Comparison of ENCODE assay signal across 7 cellular contexts in genomic region chr14:32373174-32373573, GRCh38. TPM values are rescaled to one million over a fixed set of nuclear protein-coding genes. Genes with fewer than 3 reads are reported as not detected.
DNase-seq lines count a peak whose midpoint lies in the region; ATAC-seq, FAIRE-seq and TF ChIP-seq lines count a peak whose summit lies in the region.
"Not testable (repeated sequence)": the region's sequence is repeated elsewhere in the genome, so short reads cannot be mapped to it uniquely, and the experiment has no call there.

No MANE protein-coding gene starts in this region.

- not testable (repeated sequence) for H2AK5ac ChIP-seq in H9 (ENCODE audit: insufficient read length, low read length)

- H2BK20ac ChIP-seq in H9 (ENCODE audit: low read depth, low read length, poor library complexity, severe bottlenecking) = not testable (repeated sequence)

- WGBS in H9 (ENCODE audit: extremely low coverage, insufficient read length, low lambda C conversion rate) = no CpG with 5 or more reads among the region's 3 CpGs
- WGBS in mammary epithelial cell (ENCODE audit: low coverage, missing lambda C conversion rate) = 92% methylated on average over 3 of the region's 3 CpGs

- H2AFZ ChIP-seq in H9 (ENCODE audit: low read length); mammary epithelial cell (ENCODE audit: low read depth, low read length): not testable (repeated sequence)
- H2AFZ ChIP-seq in astrocyte (ENCODE audit: low read depth, low read length) (peak overlapping the region; percentile 19), neural progenitor cell (replicated peaks) (peak overlapping the region; percentile 6)

- H3K36me3 ChIP-seq in RWPE2 (ENCODE audit: low read depth); astrocyte (ENCODE audit: insufficient read depth, low read length); mammary epithelial cell (ENCODE audit: insufficient read depth, low read length); neural progenitor cell: not testable (repeated sequence)

- not testable (repeated sequence) for H3T11ph ChIP-seq in H9 (ENCODE audit: low read length)

- not testable (repeated sequence) for H2BK15ac ChIP-seq in H9 (ENCODE audit: low read depth, low read length)

- ATAC-seq in RWPE2 (ENCODE audit: low read depth); foreskin keratinocyte: not testable (repeated sequence)

- not testable (repeated sequence) for H3K4ac ChIP-seq in H9 (ENCODE audit: low read depth, low read length)

- H3K27me3 ChIP-seq in H9 (ENCODE audit: insufficient read depth, low read length); RWPE2 (ENCODE audit: insufficient read depth, poor library complexity, severe bottlenecking); astrocyte (ENCODE audit: insufficient read depth, low read length); mammary epithelial cell (ENCODE audit: insufficient read depth, low read length); foreskin keratinocyte; neural progenitor cell: not testable (repeated sequence)

- H2BK12ac ChIP-seq in H9 (ENCODE audit: insufficient read length, low read depth, low read length) = not testable (repeated sequence)

- not testable (repeated sequence) for H3K27ac ChIP-seq in H9 (ENCODE audit: insufficient read length, low read depth, low read length); astrocyte (ENCODE audit: low read depth, low read length); neural progenitor cell
- H3K27ac ChIP-seq in RWPE2 (ENCODE audit: poor library complexity, severe bottlenecking) (peak overlapping the region; percentile 86), mammary epithelial cell (ENCODE audit: insufficient read depth, low read depth, low read length) (peak overlapping the region; percentile 79), foreskin keratinocyte (peak overlapping the region; percentile 98)

- in situ Hi-C loops in mammary epithelial cell (cut with MboI; ENCODE audit: low sequenced_read_pairs in 2 of 2) = loop anchor here in 1 of 2 donors (10.0 to 25.0 kb wide), 3 partner anchors 118 to 436 kb away; partner anchors contain the start of gene ARHGAP5

- H4K91ac ChIP-seq in H9 (ENCODE audit: insufficient read length, low read depth, low read length) = not testable (repeated sequence)

- H3K4me3 ChIP-seq in RWPE2 (ENCODE audit: severe bottlenecking); astrocyte (ENCODE audit: insufficient read depth, low read depth, low read length); mammary epithelial cell (replicated peaks in 1 of 3; ENCODE audit: insufficient read depth in 1 of 3, low read depth in 2 of 3, low read length in 3 of 3); neural progenitor cell: not testable (repeated sequence)

- CTCF ChIA-PET in Calu3 (lab: Charles Lee); mammary epithelial cell (lab: Charles Lee; ENCODE audit: low non-redundant PET): not testable (repeated sequence)

- H3K4me1 ChIP-seq in H9 (ENCODE audit: insufficient read depth, low read length) = not testable (repeated sequence)
- H3K4me1 ChIP-seq in RWPE2 (ENCODE audit: insufficient read depth, poor library complexity, severe bottlenecking) = peaks cover 49% of the 10 kb centered on the region
- H3K4me1 ChIP-seq in astrocyte (ENCODE audit: insufficient read depth, low read length) = peaks cover 28% of the 10 kb centered on the region
- H3K4me1 ChIP-seq in mammary epithelial cell (ENCODE audit: insufficient read depth, low read length) = peaks cover 30% of the 10 kb centered on the region
- H3K4me1 ChIP-seq in foreskin keratinocyte = peaks cover 63% of the 10 kb centered on the region
- peaks cover 16% of the 10 kb centered on the region for H3K4me1 ChIP-seq in neural progenitor cell

- not testable (repeated sequence) for H2BK120ac ChIP-seq in H9 (ENCODE audit: low read depth, low read length, poor library complexity, severe bottlenecking)

- not testable (repeated sequence) for H3K14ac ChIP-seq in H9 (ENCODE audit: insufficient read depth, low read length)

- not testable (repeated sequence) for FAIRE-seq in astrocyte (lab: Jason Lieb, UNC)

- dilution Hi-C loops in mammary epithelial cell (cut with HindIII; ENCODE audit: low sequenced_read_pairs) = not testable (repeated sequence)

- peak overlapping the region; percentile 14 for H3K27ac Mint-ChIP-seq in Calu3 (ENCODE audit: unreplicated experiment)
- peak overlapping the region in 2 of 3 experiments; percentile 26 to 31; a peak in 2 of 7 replicates for H3K27ac Mint-ChIP-seq in H9
- peak overlapping the region; percentile 24 for H3K27ac Mint-ChIP-seq in astrocyte (ENCODE audit: unreplicated experiment)
- peak overlapping the region; percentile 18 for H3K27ac Mint-ChIP-seq in neural progenitor cell

- not testable (repeated sequence) for H3K27me3 Mint-ChIP-seq in Calu3 (ENCODE audit: unreplicated experiment); H9 (ENCODE audit: low read depth); astrocyte (ENCODE audit: low read depth, unreplicated experiment); neural progenitor cell (ENCODE audit: insufficient read depth, low read depth)

- H3K4me2 ChIP-seq in H9 (ENCODE audit: insufficient read depth, insufficient read length, low read length); mammary epithelial cell (ENCODE audit: insufficient read depth, low read depth, low read length); neural progenitor cell: not testable (repeated sequence)
- H3K4me2 ChIP-seq in astrocyte (ENCODE audit: low read length) = peak overlapping the region; percentile 9

- not testable (repeated sequence) for H3K23me2 ChIP-seq in H9 (ENCODE audit: insufficient read length, low read depth, low read length, poor library complexity, severe bottlenecking)

- H4K8ac ChIP-seq in H9 (replicated peaks; ENCODE audit: insufficient read length, low read depth, low read length) = not testable (repeated sequence)

- intact Hi-C loops in Calu3 (cut with micrococcal nuclease; ENCODE audit: unreplicated experiment) = loop anchor here (10.0 kb wide), 1 partner anchor 298 kb away; the partner anchor contains the start of gene ARHGAP5
- intact Hi-C loops in mammary epithelial cell (cut with micrococcal nuclease) = not testable (repeated sequence)

- H3K23ac ChIP-seq in H9 (ENCODE audit: insufficient read length, low read depth, low read length) = not testable (repeated sequence)

- H4K5ac ChIP-seq in H9 (ENCODE audit: insufficient read length, low read depth, low read length) = not testable (repeated sequence)

- H3K9ac ChIP-seq in H9 (ENCODE audit: extremely low read depth, insufficient read length, low read length); astrocyte (ENCODE audit: low read length); mammary epithelial cell (ENCODE audit: insufficient read depth, low read length); neural progenitor cell: not testable (repeated sequence)

- not testable (repeated sequence) for H4K20me1 ChIP-seq in H9 (ENCODE audit: control insufficient read depth, insufficient read depth, insufficient read length); astrocyte (ENCODE audit: insufficient read depth, low read length); mammary epithelial cell (ENCODE audit: insufficient read depth, low read length); neural progenitor cell (ENCODE audit: low read depth)

- H3K9me3 ChIP-seq in H9 (ENCODE audit: control insufficient read depth, low read depth, low read length); RWPE2 (ENCODE audit: severe bottlenecking); astrocyte (ENCODE audit: insufficient read depth, low read depth, low read length); mammary epithelial cell (replicated peaks; ENCODE audit: insufficient read depth, low read length); neural progenitor cell (ENCODE audit: low read depth): not testable (repeated sequence)

- TF ChIP-seq CTCF in Calu3 (IDR thresholded peaks at IDR 0.05; ENCODE audit: unreplicated experiment); H9 (conservative IDR thresholded peaks at IDR 0.05); RWPE2 (IDR thresholded peaks at IDR 0.05; ENCODE audit: poor library complexity, severe bottlenecking); astrocyte (IDR thresholded peaks at IDR 0.05; ENCODE audit: insufficient read depth, low read depth, low read length); mammary epithelial cell (conservative IDR thresholded peaks at IDR 0.05 in 1 of 2, IDR thresholded peaks at IDR 0.05 in 1 of 2; ENCODE audit: extremely low read depth in 1 of 2, insufficient read depth in 1 of 2, low read depth in 1 of 2, low read length in 2 of 2); foreskin keratinocyte (conservative IDR thresholded peaks at IDR 0.05); neural progenitor cell (IDR thresholded peaks at IDR 0.05): not testable (repeated sequence)

- H3K79me1 ChIP-seq in H9 (ENCODE audit: insufficient read depth, low read depth, low read length, poor library complexity, severe bottlenecking) = not testable (repeated sequence)

- H3K79me2 ChIP-seq in H9 (ENCODE audit: insufficient read depth, low read length); astrocyte (ENCODE audit: insufficient read depth, low read length); mammary epithelial cell (ENCODE audit: insufficient read depth, low read length); neural progenitor cell (ENCODE audit: low read depth): not testable (repeated sequence)

- not testable (repeated sequence) for DNase-seq in Calu3; H9; RWPE2 (ENCODE audit: low spot score); mammary epithelial cell; neural progenitor cell (ENCODE audit: low spot score)
- DNase-seq in astrocyte (ENCODE audit: low read depth) (peak; percentile 19), foreskin keratinocyte (peak; percentile 67 to 86)

- H3K18ac ChIP-seq in H9 (ENCODE audit: insufficient read length, low read depth, low read length) = not testable (repeated sequence)

- H3F3A ChIP-seq in neural progenitor cell (ENCODE audit: low read depth) = not testable (repeated sequence)

- H3K36me3 Mint-ChIP-seq in Calu3 (ENCODE audit: insufficient read depth, unreplicated experiment); H9 (ENCODE audit: insufficient read depth in 1 of 3, low read depth in 3 of 3); astrocyte (ENCODE audit: low read depth, unreplicated experiment); neural progenitor cell: not testable (repeated sequence)

- H3K4me1 Mint-ChIP-seq in Calu3 (ENCODE audit: low read depth, unreplicated experiment) = not testable (repeated sequence)
- H3K4me1 Mint-ChIP-seq in H9 (peaks cover 8 to 20% of the 10 kb centered on the region in 2 experiments), astrocyte (ENCODE audit: low read depth, unreplicated experiment) (peaks cover 17% of the 10 kb centered on the region), neural progenitor cell (peaks cover 33% of the 10 kb centered on the region)

- H3K4me3 Mint-ChIP-seq in Calu3 (ENCODE audit: low read depth, unreplicated experiment); astrocyte (ENCODE audit: unreplicated experiment); neural progenitor cell: not testable (repeated sequence)
- peak overlapping the region in 1 of 2 experiments; percentile 1; a peak in 1 of 5 replicates for H3K4me3 Mint-ChIP-seq in H9

- not testable (repeated sequence) for H3K56ac ChIP-seq in H9 (ENCODE audit: insufficient read length, low read depth, low read length)

- H2BK5ac ChIP-seq in H9 (ENCODE audit: insufficient read length, low read length) = not testable (repeated sequence)

- BruUV-seq in Calu3 (replicated peaks; lab: Mats Ljungman, UMichigan); mammary epithelial cell (replicated peaks; lab: Mats Ljungman, UMichigan): not testable (repeated sequence)

- not testable (repeated sequence) for H3K9me3 Mint-ChIP-seq in Calu3 (ENCODE audit: low read depth, unreplicated experiment); H9; astrocyte (ENCODE audit: unreplicated experiment); neural progenitor cell

RNA-seq across cellular contexts. Expression of gene AKAP6, which starts 44.1 kb away (rescaled TPM):
- total RNA-seq in Calu3 (2022) = 2.2 and 2.8 TPM in 2 replicates
- 1.1 and 1.3 TPM in 2 replicates for total RNA-seq in H9 (2021)
- 2.8 and 3.4 TPM in 2 replicates for total RNA-seq in astrocyte
- total RNA-seq in mammary epithelial cell = 1 to 10 TPM; 4.8 to 9.2 TPM
- polyA plus RNA-seq in mammary epithelial cell = 0.48 TPM
- polyA minus RNA-seq in mammary epithelial cell = 1.7 TPM
- 2.2 and 2.5 TPM in 2 replicates for total RNA-seq in foreskin keratinocyte
- 0.20 and 0.35 TPM in 2 replicates for polyA plus RNA-seq in foreskin keratinocyte
- total RNA-seq in neural progenitor cell (ENCODE audit: low replicate concordance) = 3.7 and 7.3 TPM in 2 replicates
